In the genomic region with DNA sequence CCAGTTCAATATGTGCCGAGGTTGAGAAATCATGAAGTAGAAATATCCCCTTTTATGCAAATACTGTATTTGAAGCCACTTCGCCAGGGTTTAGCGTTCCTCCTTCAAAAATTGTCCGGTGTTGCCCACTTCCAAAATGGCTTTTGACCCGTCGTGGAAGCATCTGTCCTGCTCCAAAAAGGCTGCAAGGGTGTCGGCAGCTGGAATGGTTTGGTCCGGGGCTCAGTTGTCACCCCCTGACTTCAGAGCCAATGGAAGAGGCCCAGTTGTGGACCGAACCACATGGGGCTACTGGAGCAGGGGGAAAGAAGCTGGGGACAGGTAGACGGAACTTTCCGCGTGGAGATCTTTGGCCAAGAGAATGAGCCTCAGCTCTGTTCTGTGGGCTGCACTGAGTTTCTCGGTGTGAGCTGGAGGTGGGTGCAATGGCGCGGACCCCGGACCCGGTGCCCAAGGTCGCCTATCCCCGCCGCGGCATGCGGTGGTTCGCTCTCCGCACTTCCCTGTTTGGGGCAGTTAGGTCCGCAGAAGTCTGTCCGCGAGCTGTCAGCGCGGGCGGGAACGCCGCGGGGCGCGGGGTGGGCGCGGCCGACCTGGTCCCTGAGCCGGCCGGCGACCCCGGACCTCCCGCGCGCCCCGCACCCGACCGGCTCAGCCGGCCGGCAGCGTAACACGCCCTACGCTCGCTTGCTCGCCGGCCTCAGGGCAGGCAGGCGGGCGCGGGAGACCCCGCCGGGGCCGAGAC, we compare ENCODE assay signal across 8 cellular contexts. TPM values are rescaled to one million over a fixed set of nuclear protein-coding genes. Genes with fewer than 3 reads are reported as not detected.
A peak's percentile ranks its signal among the peaks of the same experiment; 100 is the strongest.
DNase-seq lines count a peak whose midpoint lies in the region; ATAC-seq lines count a peak whose summit lies in the region.

A gene (plus strand): TSS at position 527 of the 745 bp plus-strand sequence. CDS start 259 bp downstream, outside the sequence.

- no peaks in the 10 kb centered on the region for H3K36me3 Mint-ChIP-seq in immature natural killer cell

- H3K27ac Mint-ChIP-seq in immature natural killer cell, result peak within 1 kb of the TSS; percentile 94 to 98 (median 98)

- H3K27ac ChIP-seq in caudate nucleus (ENCODE audit: low read depth, low read length), result peak within 1 kb of the TSS; percentile 95

- peak; percentile 44 for ATAC-seq in GM18868 (IDR thresholded peaks at IDR 0.05; ENCODE audit: unreplicated experiment)
- peak; percentile 57 for ATAC-seq in HG03175 (IDR thresholded peaks at IDR 0.05; ENCODE audit: unreplicated experiment)

- H3K4me1 Mint-ChIP-seq in immature natural killer cell, result peaks cover 62 to 80% of the 10 kb centered on the region in 2 donors

- DNase-seq in 8988T, result peak; percentile 77
- peak; percentile 86 for DNase-seq in NCI-H345 treated with DMSO at 0.1 percent for 48 hours (lab: John Stamatoyannopoulos, UW; ENCODE audit: unreplicated experiment)
- DNase-seq in activated CD4-positive, CD25-positive, alpha-beta regulatory T cell (lab: John Stamatoyannopoulos, UW), result peak; percentile 66 to 78 (median 74)
- DNase-seq in caudate nucleus (lab: John Stamatoyannopoulos, UW), result peak; percentile 57 to 95 (median 88)
- DNase-seq in immature natural killer cell, result peak; percentile 92 to 94 (median 94)
- DNase-seq in smooth muscle cell of the brain vasculature (ENCODE audit: low read depth, low spot score), result peak; percentile 85

- H3K4me3 Mint-ChIP-seq in immature natural killer cell, result peak within 1 kb of the TSS; percentile 99 to 100 (median 99)

- peaks cover 0 to 15% (median 0%) of the 10 kb centered on the region in 3 donors for H3K27me3 Mint-ChIP-seq in immature natural killer cell (ENCODE audit: low read depth in 3 of 3)

- H3K9me3 Mint-ChIP-seq in immature natural killer cell, result no peaks in the 10 kb centered on the region

RNA-seq across cellular contexts. Expression of the gene that starts here (rescaled TPM):
- 10 to 100 TPM; 39.8 to 62.9 (median 40.8) TPM for polyA plus RNA-seq in immature natural killer cell

Comparison
In these comparisons a context has a peak if more than half of its experiments do, and no peak if none do; other contexts are left out.
1. Peak in every context shown above with its lines: DNase-seq, ATAC-seq and H3K27ac ChIP-seq.